9 cellular contexts compared by ENCODE assay signal in the genomic region with DNA sequence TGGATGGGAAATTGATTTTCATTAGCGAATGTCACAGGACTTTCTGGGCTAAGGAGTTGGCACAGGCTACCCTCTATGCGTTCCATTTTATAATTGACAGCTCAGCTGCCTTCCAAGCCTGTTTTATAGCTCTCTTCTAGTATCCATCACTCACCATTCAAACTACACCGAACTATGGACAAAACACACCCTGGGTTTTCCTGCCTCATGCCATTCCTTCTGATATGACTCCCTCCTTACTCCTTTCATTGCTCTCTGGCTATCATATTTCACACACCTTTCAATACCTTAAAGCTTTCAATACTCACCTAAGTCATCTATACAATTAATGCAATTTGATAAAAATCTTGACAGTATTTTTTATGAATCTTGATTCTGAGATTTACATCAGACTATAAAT.
"Had no signal": no experiment of that assay in that cellular context is flagged by ENCODE, and none has a peak within 500 bp of the region (broad histone marks: within the 10 kb centered on the region; RNA-seq: fewer than 3 reads in every experiment).

No MANE protein-coding gene starts in this region.

- H3K4me3 ChIP-seq: GM23248, HAP-1, K562 had no signal

- H3K27ac ChIP-seq: GM23248 had no signal

- ATAC-seq: HCT116, K562 had no signal

- DNase-seq: GM23248, GOT3, H7, HFFc6, IMR-90, KG1 had no signal
